Comparison of ENCODE assay signal across 10 cellular contexts in genomic region chr16:15855704-15856003, GRCh38. TPM values are rescaled to one million over a fixed set of nuclear protein-coding genes. Genes with fewer than 3 reads are reported as not detected.
DNase-seq lines count a peak whose midpoint lies in the region; ATAC-seq, FAIRE-seq and TF ChIP-seq lines count a peak whose summit lies in the region.
"Had no signal": no experiment of that assay in that cellular context is flagged by ENCODE, and none has a peak within 500 bp of the region (broad histone marks: within the 10 kb centered on the region; RNA-seq: fewer than 3 reads in every experiment).

No MANE protein-coding gene starts in this region.

- H3K14ac ChIP-seq in mesenchymal stem cell (ENCODE audit: low read length in 2 of 2), result no peak overlapping the region

- no peak overlapping the region for H3K27ac Mint-ChIP-seq in activated T-cell treated with anti-CD3 and anti-CD28 coated beads, Interleukin-2, amount 50 U/mL, for 24 hours
- H3K27ac Mint-ChIP-seq in activated naive CD4-positive, alpha-beta T cell treated with anti-CD3 and anti-CD28 coated beads, Interleukin-2, amount 50 U/mL, for 72 hours, result no peak overlapping the region

- no peak for TF ChIP-seq CTCF in ovary (IDR thresholded peaks at IDR 0.05)

- H4K91ac ChIP-seq in mesenchymal stem cell (ENCODE audit: low read length), result no peak overlapping the region

- peaks cover 44% of the 10 kb centered on the region for H3K27me3 Mint-ChIP-seq in activated T-cell treated with anti-CD3 and anti-CD28 coated beads, Interleukin-2, amount 50 U/mL, for 24 hours

- no peak overlapping the region for H2BK120ac ChIP-seq in mesenchymal stem cell (ENCODE audit: low read depth, low read length)

- DNase-seq in ovary (no peak), mesenchymal stem cell (no peak), HTR-8/SVneo (ENCODE audit: insufficient read length, low spot score) (no peak)
- DNase-seq in activated T-cell treated with anti-CD3 and anti-CD28 coated beads, Interleukin-2, amount 50 U/mL, for 24 hours, result no peak
- no peak for DNase-seq in activated naive CD4-positive, alpha-beta T cell treated with anti-CD3 and anti-CD28 coated beads, Interleukin-2, amount 50 U/mL, for 72 hours (ENCODE audit: low spot score in 2 of 2)
- DNase-seq: NCI-H1105 treated with DMSO at 0.1 percent for 48 hours had no signal

- no peak overlapping the region for H2BK5ac ChIP-seq in mesenchymal stem cell (ENCODE audit: low read depth, low read length, poor library complexity, severe bottlenecking)

- H3K36me3 ChIP-seq in ovary (no peaks in the 10 kb centered on the region), mesenchymal stem cell (ENCODE audit: control insufficient read depth in 1 of 2, insufficient read depth in 2 of 2, low read depth in 1 of 2, low read length in 2 of 2) (peaks cover 0 to 4% of the 10 kb centered on the region in 2 experiments)

- WGBS in ovary, 3 donors, result 6 to 9% (median 6%) methylated on average over 5 of the region's 5 CpGs
- WGBS in mesenchymal stem cell, result 75% methylated on average over 5 of the region's 5 CpGs

- H2BK12ac ChIP-seq in mesenchymal stem cell (ENCODE audit: low read length in 2 of 2), result no peak overlapping the region

- no peak overlapping the region for H3K4me2 ChIP-seq in mesenchymal stem cell (ENCODE audit: low read length, poor library complexity, severe bottlenecking)

- H3K36me3 Mint-ChIP-seq in activated T-cell treated with anti-CD3 and anti-CD28 coated beads, Interleukin-2, amount 50 U/mL, for 24 hours (ENCODE audit: low read depth), result no peaks in the 10 kb centered on the region
- H3K36me3 Mint-ChIP-seq in activated naive CD4-positive, alpha-beta T cell treated with anti-CD3 and anti-CD28 coated beads, Interleukin-2, amount 50 U/mL, for 72 hours, result peaks cover 0 to 6% of the 10 kb centered on the region in 2 donors

- no peak overlapping the region for H2AFZ ChIP-seq in mesenchymal stem cell (ENCODE audit: low read depth, low read length)

- H3K4me1 ChIP-seq in ovary (ENCODE audit: insufficient read depth) (no peaks in the 10 kb centered on the region), mesenchymal stem cell (ENCODE audit: control insufficient read depth, insufficient read depth, low read depth, low read length) (peaks cover 15% of the 10 kb centered on the region)

- no peaks in the 10 kb centered on the region for H3K9me3 Mint-ChIP-seq in activated T-cell treated with anti-CD3 and anti-CD28 coated beads, Interleukin-2, amount 50 U/mL, for 24 hours
- no peaks in the 10 kb centered on the region for H3K9me3 Mint-ChIP-seq in activated naive CD4-positive, alpha-beta T cell treated with anti-CD3 and anti-CD28 coated beads, Interleukin-2, amount 50 U/mL, for 72 hours

- H3K9ac ChIP-seq in mesenchymal stem cell (ENCODE audit: low read length), result no peak overlapping the region

- intact Hi-C loops in ovary (cut with DNase I), result no loop called here

- TF ChIP-seq EP300 in ovary (IDR thresholded peaks at IDR 0.05), result no peak

- H3K27ac ChIP-seq in ovary (peak overlapping the region in 1 of 2 donors; percentile 60), mesenchymal stem cell (ENCODE audit: low read length, poor library complexity, severe bottlenecking) (no peak overlapping the region)

- H3K4me3 ChIP-seq in ovary, result peak overlapping the region; percentile 47
- H3K4me3 ChIP-seq in mesenchymal stem cell (ENCODE audit: insufficient read depth in 1 of 2, low read depth in 1 of 2, low read length in 2 of 2), result no peak overlapping the region

- H3K9me3 ChIP-seq in ovary (no peaks in the 10 kb centered on the region), mesenchymal stem cell (ENCODE audit: control insufficient read depth, low read length) (no peaks in the 10 kb centered on the region)

- no peak overlapping the region for H3K4me3 Mint-ChIP-seq in activated T-cell treated with anti-CD3 and anti-CD28 coated beads, Interleukin-2, amount 50 U/mL, for 24 hours

- TF ChIP-seq POLR2A in ovary (IDR thresholded peaks at IDR 0.05), result no peak

- no peak overlapping the region for H2AK5ac ChIP-seq in mesenchymal stem cell (ENCODE audit: low read length, severe bottlenecking)

- no peak overlapping the region for H2BK15ac ChIP-seq in mesenchymal stem cell (ENCODE audit: low read depth, poor library complexity, severe bottlenecking)

- H3K4me1 Mint-ChIP-seq in activated T-cell treated with anti-CD3 and anti-CD28 coated beads, Interleukin-2, amount 50 U/mL, for 24 hours (ENCODE audit: low read depth), result peaks cover 8% of the 10 kb centered on the region

- ATAC-seq in GM18511 (IDR thresholded peaks at IDR 0.05; ENCODE audit: unreplicated experiment), result peak; percentile 87
- peak; percentile 77 for ATAC-seq in GM21528 (IDR thresholded peaks at IDR 0.05; ENCODE audit: low FRiP score, unreplicated experiment)
- ATAC-seq in HG03439 (IDR thresholded peaks at IDR 0.05; ENCODE audit: unreplicated experiment), result peak; percentile 73
- no peak for ATAC-seq in activated naive CD4-positive, alpha-beta T cell treated with anti-CD3 and anti-CD28 coated beads, Interleukin-2, amount 50 U/mL, for 72 hours
- ATAC-seq: HCT116 had no signal

- no peak overlapping the region for H3K4ac ChIP-seq in mesenchymal stem cell (ENCODE audit: low read depth in 1 of 2, low read length in 2 of 2)

- no peak overlapping the region for H3K18ac ChIP-seq in mesenchymal stem cell (ENCODE audit: low read depth in 1 of 2, low read length in 2 of 2)

- H3K27me3 ChIP-seq in ovary (no peaks in the 10 kb centered on the region), mesenchymal stem cell (ENCODE audit: control insufficient read depth in 1 of 2, insufficient read depth in 1 of 2, low read length in 2 of 2) (peaks cover 55 to 69% of the 10 kb centered on the region in 2 experiments)

- FAIRE-seq in HTR-8/SVneo (lab: Jason Lieb, UNC), result no peak

- no peak overlapping the region for H4K8ac ChIP-seq in mesenchymal stem cell (ENCODE audit: low read length)

- no peak overlapping the region for H3K23ac ChIP-seq in mesenchymal stem cell (ENCODE audit: low read length in 2 of 2)

- no peaks in the 10 kb centered on the region for H3K79me1 ChIP-seq in mesenchymal stem cell (replicated peaks; ENCODE audit: low read length, poor library complexity, severe bottlenecking)

RNA-seq across cellular contexts. Expression of gene MYH11, which starts 1.2 kb away (rescaled TPM):
- total RNA-seq in ovary, result 100 to 1,000 TPM in 4 of 7 donors, 10 to 100 TPM in 3; 50.9 to 886 (median 263) TPM
- 1,000 to 10,000 TPM in 1 of 2 donors, 100 to 1,000 TPM in 1; 237 to 2,765 TPM for polyA plus RNA-seq in ovary
- polyA plus RNA-seq in mesenchymal stem cell (2013, experiment 1 of 2), result 0.01 TPM
- polyA plus RNA-seq in mesenchymal stem cell (2013, experiment 2 of 2), result 0.01 TPM
- total RNA-seq in activated naive CD4-positive, alpha-beta T cell treated with anti-CD3 and anti-CD28 coated beads, Interleukin-2, amount 50 U/mL, for 72 hours, result under 1 TPM in 1 of 2 donors, not detected in 1; 0.07 TPM

RNA-seq across cellular contexts. Expression of gene CEP20, which starts 32.7 kb away (rescaled TPM):
- 10 to 100 TPM; 23.4 to 41.3 (median 30.9) TPM for total RNA-seq in ovary
- 10 to 100 TPM; 26.8 to 44.4 TPM for polyA plus RNA-seq in ovary
- polyA plus RNA-seq in mesenchymal stem cell (2013, experiment 1 of 2), result 28.3 TPM
- 27.8 TPM for polyA plus RNA-seq in mesenchymal stem cell (2013, experiment 2 of 2)
- 10 to 100 TPM; 38.7 to 97.5 TPM for total RNA-seq in activated naive CD4-positive, alpha-beta T cell treated with anti-CD3 and anti-CD28 coated beads, Interleukin-2, amount 50 U/mL, for 72 hours

Comparison
In these comparisons a context has a peak if more than half of its experiments do, and no peak if none do; other contexts are left out.
1. ATAC-seq: peak in GM18511 (single experiment), GM21528 (single experiment) and HG03439 (single experiment); none in activated naive CD4-positive, alpha-beta T cell treated with anti-CD3 and anti-CD28 coated beads, Interleukin-2, amount 50 U/mL, for 72 hours (0 of 2).
2. RNA of gene MYH11, which starts 1.2 kb away (total RNA-seq): 50.9 to 886 TPM in ovary; 0.07 TPM in activated naive CD4-positive, alpha-beta T cell treated with anti-CD3 and anti-CD28 coated beads, Interleukin-2, amount 50 U/mL, for 72 hours; every median in the first group is over 10 times any median in the second.